ENCODE assay signal across 31 cellular contexts in the genomic region with DNA sequence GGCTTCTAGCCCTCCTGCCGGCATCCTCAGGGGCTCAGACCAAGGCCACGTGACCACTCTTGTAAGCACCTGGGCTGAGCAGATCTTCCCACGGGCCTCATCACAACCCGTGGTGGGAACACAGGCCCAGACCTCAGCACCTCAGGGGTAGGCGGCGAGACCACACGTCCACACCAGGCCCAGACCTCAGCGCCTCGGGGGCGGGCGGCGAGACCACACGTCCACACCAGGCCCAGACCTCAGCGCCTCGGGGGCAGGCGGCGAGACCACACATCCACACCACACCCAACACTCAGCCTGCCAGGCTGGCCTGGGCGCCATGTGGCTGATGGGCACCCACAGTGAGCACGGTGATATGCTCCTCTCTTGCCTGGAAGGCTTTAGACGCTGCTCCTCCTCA.
"Had no signal": no experiment of that assay in that cellular context is flagged by ENCODE, and none has a peak within 500 bp of the region (broad histone marks: within the 10 kb centered on the region; RNA-seq: fewer than 3 reads in every experiment).

No MANE protein-coding gene starts in this region.

- DNase-seq: activated CD4-positive, alpha-beta memory T cell treated with anti-CD3 and anti-CD28 coated beads for 36 hours; activated CD4-positive, alpha-beta T cell treated with anti-CD3 and anti-CD28 coated beads for 36 hours; activated CD4-positive, alpha-beta T cell treated with anti-CD3 and anti-CD28 coated beads, Interleukin-2, amount 10 ng/mL, durations not matched to agents 24 days and 14 days; activated CD4-positive, CD25-positive, alpha-beta regulatory T cell; activated CD4-positive, CD25-positive, alpha-beta regulatory T cell treated with anti-CD3 and anti-CD28 coated beads, Interleukin-2, amount 50 U/mL, for 72 hours; activated CD8-positive, alpha-beta memory T cell treated with anti-CD3 and anti-CD28 coated beads, Interleukin-2, amount 10 ng/mL, durations not matched to agents 7 days and 5 days; activated CD8-positive, alpha-beta memory T cell treated with anti-CD3 and anti-CD28 coated beads, Interleukin-2, amount 50 U/mL, for 4 hours; activated CD8-positive, alpha-beta T cell treated with anti-CD3 and anti-CD28 coated beads, Interleukin-2, amount 10 ng/mL, durations not matched to agents 7 days and 5 days; activated effector memory CD4-positive, alpha-beta T cell treated with anti-CD3 and anti-CD28 coated beads, Interleukin-2, amount 50 U/mL, for 16 hours; activated naive CD4-positive, alpha-beta T cell treated with anti-CD3 and anti-CD28 coated beads for 36 hours; activated naive CD8-positive, alpha-beta T cell treated with anti-CD3 and anti-CD28 coated beads for 36 hours; activated naive CD8-positive, alpha-beta T cell treated with anti-CD3 and anti-CD28 coated beads, Interleukin-2, amount 50 U/mL, for 24 hours; activated T-cell treated with anti-CD3 and anti-CD28 coated beads, Interleukin-2, amount 50 U/mL, for 1 hour; activated T-cell treated with anti-CD3 and anti-CD28 coated beads, Interleukin-2, amount 50 U/mL, for 48 hours; adrenal gland; amygdala; aorta; body of pancreas; caudate nucleus; cortex of kidney; dermis blood vessel endothelial cell; effector CD4-positive, alpha-beta T cell; effector memory CD8-positive, alpha-beta T cell; erythroblast; esophagus squamous epithelium; foreskin melanocyte; T-helper 2 cell had no signal

- H3K9me3 ChIP-seq: adrenal gland, body of pancreas, esophagus squamous epithelium, gastroesophageal sphincter had no signal

- H3K4me1 ChIP-seq: adrenal gland, body of pancreas had no signal

- H3K4me1 Mint-ChIP-seq: activated CD4-positive, alpha-beta T cell treated with anti-CD3 and anti-CD28 coated beads, Interleukin-2, amount 10 ng/mL, durations not matched to agents 24 days and 14 days; activated CD8-positive, alpha-beta memory T cell treated with anti-CD3 and anti-CD28 coated beads, Interleukin-2, amount 10 ng/mL, durations not matched to agents 7 days and 5 days had no signal

- H3K4me3 Mint-ChIP-seq: activated CD4-positive, alpha-beta memory T cell treated with anti-CD3 and anti-CD28 coated beads for 36 hours; activated CD4-positive, alpha-beta T cell treated with anti-CD3 and anti-CD28 coated beads for 36 hours; activated CD4-positive, alpha-beta T cell treated with anti-CD3 and anti-CD28 coated beads, Interleukin-2, amount 10 ng/mL, durations not matched to agents 24 days and 14 days; activated CD8-positive, alpha-beta memory T cell treated with anti-CD3 and anti-CD28 coated beads, Interleukin-2, amount 10 ng/mL, durations not matched to agents 7 days and 5 days; activated CD8-positive, alpha-beta T cell treated with anti-CD3 and anti-CD28 coated beads, Interleukin-2, amount 10 ng/mL, durations not matched to agents 7 days and 5 days; activated naive CD4-positive, alpha-beta T cell treated with anti-CD3 and anti-CD28 coated beads for 36 hours; activated naive CD4-positive, alpha-beta T cell treated with anti-CD3 and anti-CD28 coated beads, Interleukin-2, amount 50 U/mL, for 24 hours; activated naive CD8-positive, alpha-beta T cell treated with anti-CD3 and anti-CD28 coated beads for 36 hours; activated naive CD8-positive, alpha-beta T cell treated with anti-CD3 and anti-CD28 coated beads, Interleukin-2, amount 50 U/mL, for 24 hours; activated T-helper 1 cell treated with anti-CD3 and anti-CD28 coated beads, Interleukin-12 subunit alpha, Interleukin-12 subunit beta, Interleukin-2, Interleukin-4 antibody, amounts not matched to agents 30 ng/mL and 10 ng/mL and 1 ng/mL, durations not matched to agents 14 hours and 24 hours and 36 hours had no signal

- H3K27me3 ChIP-seq: adrenal gland, body of pancreas, esophagus squamous epithelium had no signal

- H3K9me3 Mint-ChIP-seq: activated CD4-positive, alpha-beta memory T cell treated with anti-CD3 and anti-CD28 coated beads for 36 hours; activated CD4-positive, alpha-beta T cell treated with anti-CD3 and anti-CD28 coated beads, Interleukin-2, amount 10 ng/mL, durations not matched to agents 24 days and 14 days; activated naive CD4-positive, alpha-beta T cell treated with anti-CD3 and anti-CD28 coated beads for 36 hours; activated naive CD4-positive, alpha-beta T cell treated with anti-CD3 and anti-CD28 coated beads, Interleukin-2, amount 50 U/mL, for 24 hours; activated naive CD8-positive, alpha-beta T cell treated with anti-CD3 and anti-CD28 coated beads for 36 hours; activated naive CD8-positive, alpha-beta T cell treated with anti-CD3 and anti-CD28 coated beads, Interleukin-2, amount 50 U/mL, for 24 hours; activated T-helper 1 cell treated with anti-CD3 and anti-CD28 coated beads, Interleukin-12 subunit alpha, Interleukin-12 subunit beta, Interleukin-2, Interleukin-4 antibody, amounts not matched to agents 30 ng/mL and 10 ng/mL and 1 ng/mL, durations not matched to agents 14 hours and 24 hours and 36 hours; activated T-helper 2 cell treated with anti-CD3 and anti-CD28 coated beads, Interferon-gamma antibody, Interleukin-2, Interleukin-4, amounts not matched to agents 10 μg/mL and 5 μg/mL and 100 μg/mL, durations not matched to agents 14 hours and 24 hours and 36 hours had no signal

- H3K27me3 Mint-ChIP-seq: activated CD4-positive, alpha-beta memory T cell treated with anti-CD3 and anti-CD28 coated beads for 36 hours; activated CD4-positive, alpha-beta T cell treated with anti-CD3 and anti-CD28 coated beads, Interleukin-2, amount 10 ng/mL, durations not matched to agents 24 days and 14 days; activated naive CD4-positive, alpha-beta T cell treated with anti-CD3 and anti-CD28 coated beads, Interleukin-2, amount 50 U/mL, for 24 hours; activated naive CD8-positive, alpha-beta T cell treated with anti-CD3 and anti-CD28 coated beads for 36 hours; activated naive CD8-positive, alpha-beta T cell treated with anti-CD3 and anti-CD28 coated beads, Interleukin-2, amount 50 U/mL, for 24 hours had no signal

- ATAC-seq: activated CD4-positive, alpha-beta T cell treated with anti-CD3 and anti-CD28 coated beads for 36 hours; activated CD8-positive, alpha-beta memory T cell treated with anti-CD3 and anti-CD28 coated beads, Interleukin-2, amount 10 ng/mL, durations not matched to agents 7 days and 5 days; activated CD8-positive, alpha-beta T cell treated with anti-CD3 and anti-CD28 coated beads, Interleukin-2, amount 10 ng/mL, durations not matched to agents 7 days and 5 days; activated naive CD8-positive, alpha-beta T cell treated with anti-CD3 and anti-CD28 coated beads, Interleukin-2, amount 50 U/mL, for 24 hours; body of pancreas; effector memory CD8-positive, alpha-beta T cell; gastroesophageal sphincter had no signal

- H3K27ac ChIP-seq: adrenal gland, body of pancreas, esophagus squamous epithelium, gastroesophageal sphincter had no signal

- H3K4me3 ChIP-seq: adrenal gland, body of pancreas, esophagus squamous epithelium, gastroesophageal sphincter had no signal

- H3K36me3 ChIP-seq: adrenal gland, esophagus squamous epithelium, gastroesophageal sphincter had no signal

- H3K27ac Mint-ChIP-seq: activated CD4-positive, alpha-beta memory T cell treated with anti-CD3 and anti-CD28 coated beads for 36 hours; activated CD4-positive, alpha-beta T cell treated with anti-CD3 and anti-CD28 coated beads for 36 hours; activated CD4-positive, alpha-beta T cell treated with anti-CD3 and anti-CD28 coated beads, Interleukin-2, amount 10 ng/mL, durations not matched to agents 24 days and 14 days; activated CD8-positive, alpha-beta memory T cell treated with anti-CD3 and anti-CD28 coated beads, Interleukin-2, amount 10 ng/mL, durations not matched to agents 7 days and 5 days; activated CD8-positive, alpha-beta T cell treated with anti-CD3 and anti-CD28 coated beads, Interleukin-2, amount 10 ng/mL, durations not matched to agents 7 days and 5 days; activated naive CD4-positive, alpha-beta T cell treated with anti-CD3 and anti-CD28 coated beads for 36 hours; activated naive CD4-positive, alpha-beta T cell treated with anti-CD3 and anti-CD28 coated beads, Interleukin-2, amount 50 U/mL, for 24 hours; activated naive CD8-positive, alpha-beta T cell treated with anti-CD3 and anti-CD28 coated beads for 36 hours; activated naive CD8-positive, alpha-beta T cell treated with anti-CD3 and anti-CD28 coated beads, Interleukin-2, amount 50 U/mL, for 24 hours; activated T-helper 1 cell treated with anti-CD3 and anti-CD28 coated beads, Interleukin-12 subunit alpha, Interleukin-12 subunit beta, Interleukin-2, Interleukin-4 antibody, amounts not matched to agents 30 ng/mL and 10 ng/mL and 1 ng/mL, durations not matched to agents 14 hours and 24 hours and 36 hours; activated T-helper 2 cell treated with anti-CD3 and anti-CD28 coated beads, Interferon-gamma antibody, Interleukin-2, Interleukin-4, amounts not matched to agents 10 μg/mL and 5 μg/mL and 100 μg/mL, durations not matched to agents 14 hours and 24 hours and 36 hours; effector memory CD8-positive, alpha-beta T cell had no signal
